In genomic region chr12:6533653-6534157, GRCh38 we compare ENCODE assay signal across 8 cellular contexts. TPM values are rescaled to one million over a fixed set of nuclear protein-coding genes. Genes with fewer than 3 reads are reported as not detected.
DNase-seq lines count a peak whose midpoint lies in the region; ATAC-seq, FAIRE-seq and TF ChIP-seq lines count a peak whose summit lies in the region.

No MANE protein-coding gene starts in this region.

- intact Hi-C loops in activated T-helper 1 cell treated with anti-CD3 and anti-CD28 coated beads, Interleukin-12 subunit alpha, Interleukin-12 subunit beta, Interleukin-2, Interleukin-4 antibody, amounts not matched to agents 30 ng/mL and 10 ng/mL and 1 ng/mL, durations not matched to agents 14 hours and 24 hours and 36 hours (cut with micrococcal nuclease): loop anchor here (1.0 to 10.0 kb wide), 8 partner anchors 23 to 411 kb away; partner anchors contain the start of genes C12orf57, CDCA3, CHD4 and COPS7A

- no peak for TF ChIP-seq CTCF in nephron (IDR thresholded peaks at IDR 0.05; ENCODE audit: unreplicated experiment in 3 of 3)

- H3K27ac Mint-ChIP-seq in activated T-helper 1 cell treated with anti-CD3 and anti-CD28 coated beads, Interleukin-12 subunit alpha, Interleukin-12 subunit beta, Interleukin-2, Interleukin-4 antibody, amounts not matched to agents 30 ng/mL and 10 ng/mL and 1 ng/mL, durations not matched to agents 14 hours and 24 hours and 36 hours: peak overlapping the region; percentile 99
- peak overlapping the region; percentile 97 to 99 (median 99) for H3K27ac Mint-ChIP-seq in nephron

- H3K4me1 Mint-ChIP-seq in activated T-helper 1 cell treated with anti-CD3 and anti-CD28 coated beads, Interleukin-12 subunit alpha, Interleukin-12 subunit beta, Interleukin-2, Interleukin-4 antibody, amounts not matched to agents 30 ng/mL and 10 ng/mL and 1 ng/mL, durations not matched to agents 14 hours and 24 hours and 36 hours (ENCODE audit: low read depth): peaks cover 54% of the 10 kb centered on the region
- H3K4me1 Mint-ChIP-seq in nephron: peaks cover 42% of the 10 kb centered on the region

- FAIRE-seq in HTR-8/SVneo (lab: Jason Lieb, UNC): no peak

- no peaks in the 10 kb centered on the region for H3K9me3 Mint-ChIP-seq in activated T-helper 1 cell treated with anti-CD3 and anti-CD28 coated beads, Interleukin-12 subunit alpha, Interleukin-12 subunit beta, Interleukin-2, Interleukin-4 antibody, amounts not matched to agents 30 ng/mL and 10 ng/mL and 1 ng/mL, durations not matched to agents 14 hours and 24 hours and 36 hours
- H3K9me3 Mint-ChIP-seq in nephron: no peaks in the 10 kb centered on the region

- ATAC-seq in GM21526 (IDR thresholded peaks at IDR 0.05; ENCODE audit: low FRiP score, unreplicated experiment): peak; percentile 34

- peak overlapping the region; percentile 91 for H3K4me3 Mint-ChIP-seq in activated T-helper 1 cell treated with anti-CD3 and anti-CD28 coated beads, Interleukin-12 subunit alpha, Interleukin-12 subunit beta, Interleukin-2, Interleukin-4 antibody, amounts not matched to agents 30 ng/mL and 10 ng/mL and 1 ng/mL, durations not matched to agents 14 hours and 24 hours and 36 hours
- peak overlapping the region; percentile 88 to 95 (median 93) for H3K4me3 Mint-ChIP-seq in nephron

- no peaks in the 10 kb centered on the region for H3K27me3 Mint-ChIP-seq in activated T-helper 1 cell treated with anti-CD3 and anti-CD28 coated beads, Interleukin-12 subunit alpha, Interleukin-12 subunit beta, Interleukin-2, Interleukin-4 antibody, amounts not matched to agents 30 ng/mL and 10 ng/mL and 1 ng/mL, durations not matched to agents 14 hours and 24 hours and 36 hours (ENCODE audit: insufficient read depth)
- H3K27me3 Mint-ChIP-seq in nephron (ENCODE audit: low read depth): no peaks in the 10 kb centered on the region

- DNase-seq in EH (ENCODE audit: low read depth): peak; percentile 90
- DNase-seq in HTR-8/SVneo (ENCODE audit: insufficient read length, low spot score): peak; percentile 91
- peak; percentile 92 for DNase-seq in NCI-H774 (lab: John Stamatoyannopoulos, UW)
- DNase-seq in activated T-helper 1 cell treated with anti-CD3 and anti-CD28 coated beads, Interleukin-12 subunit alpha, Interleukin-12 subunit beta, Interleukin-2, Interleukin-4 antibody, amounts not matched to agents 30 ng/mL and 10 ng/mL and 1 ng/mL, durations not matched to agents 14 hours and 24 hours and 36 hours (ENCODE audit: low spot score): peak; percentile 53
- DNase-seq in fibroblast of the conjunctiva (ENCODE audit: low read depth): peak; percentile 62
- no peak for DNase-seq in hepatic stellate cell (ENCODE audit: low spot score)

- H3K36me3 Mint-ChIP-seq in activated T-helper 1 cell treated with anti-CD3 and anti-CD28 coated beads, Interleukin-12 subunit alpha, Interleukin-12 subunit beta, Interleukin-2, Interleukin-4 antibody, amounts not matched to agents 30 ng/mL and 10 ng/mL and 1 ng/mL, durations not matched to agents 14 hours and 24 hours and 36 hours (ENCODE audit: low read depth): peaks cover 75% of the 10 kb centered on the region
- peaks cover 50% of the 10 kb centered on the region for H3K36me3 Mint-ChIP-seq in nephron (ENCODE audit: low read depth)

RNA-seq across cellular contexts. Expression of gene GAPDH, which starts 0.6 kb away (rescaled TPM):
- 4,315 and 4,318 TPM in 2 replicates for total RNA-seq in activated T-helper 1 cell treated with anti-CD3 and anti-CD28 coated beads, Interleukin-12 subunit alpha, Interleukin-12 subunit beta, Interleukin-2, Interleukin-4 antibody, amounts not matched to agents 30 ng/mL and 10 ng/mL and 1 ng/mL, durations not matched to agents 14 hours and 24 hours and 36 hours

RNA-seq across cellular contexts. Expression of gene IFFO1, which starts 22.1 kb away (rescaled TPM):
- total RNA-seq in activated T-helper 1 cell treated with anti-CD3 and anti-CD28 coated beads, Interleukin-12 subunit alpha, Interleukin-12 subunit beta, Interleukin-2, Interleukin-4 antibody, amounts not matched to agents 30 ng/mL and 10 ng/mL and 1 ng/mL, durations not matched to agents 14 hours and 24 hours and 36 hours: 19.5 and 19.9 TPM in 2 replicates

RNA-seq across cellular contexts. Expression of gene NOP2, which starts 34.4 kb away (rescaled TPM):
- total RNA-seq in activated T-helper 1 cell treated with anti-CD3 and anti-CD28 coated beads, Interleukin-12 subunit alpha, Interleukin-12 subunit beta, Interleukin-2, Interleukin-4 antibody, amounts not matched to agents 30 ng/mL and 10 ng/mL and 1 ng/mL, durations not matched to agents 14 hours and 24 hours and 36 hours: 194 and 196 TPM in 2 replicates

RNA-seq across cellular contexts. Expression of gene NCAPD2, which starts 39.8 kb away (rescaled TPM):
- 91.6 and 93.4 TPM in 2 replicates for total RNA-seq in activated T-helper 1 cell treated with anti-CD3 and anti-CD28 coated beads, Interleukin-12 subunit alpha, Interleukin-12 subunit beta, Interleukin-2, Interleukin-4 antibody, amounts not matched to agents 30 ng/mL and 10 ng/mL and 1 ng/mL, durations not matched to agents 14 hours and 24 hours and 36 hours

RNA-seq across cellular contexts. Expression of gene MRPL51, which starts 40.6 kb away (rescaled TPM):
- 250 and 258 TPM in 2 replicates for total RNA-seq in activated T-helper 1 cell treated with anti-CD3 and anti-CD28 coated beads, Interleukin-12 subunit alpha, Interleukin-12 subunit beta, Interleukin-2, Interleukin-4 antibody, amounts not matched to agents 30 ng/mL and 10 ng/mL and 1 ng/mL, durations not matched to agents 14 hours and 24 hours and 36 hours
